Comparison of ENCODE assay signal across 16 cellular contexts in genomic region chr12:55624056-55624455, GRCh38. TPM values are rescaled to one million over a fixed set of nuclear protein-coding genes. Genes with fewer than 3 reads are reported as not detected.
DNase-seq lines count a peak whose midpoint lies in the region; ATAC-seq and TF ChIP-seq lines count a peak whose summit lies in the region.
"Had no signal": no experiment of that assay in that cellular context is flagged by ENCODE, and none has a peak within 500 bp of the region (broad histone marks: within the 10 kb centered on the region; RNA-seq: fewer than 3 reads in every experiment).

No MANE protein-coding gene starts in this region.

- H3K4me3 Mint-ChIP-seq in activated T-cell treated with anti-CD3 and anti-CD28 coated beads, Interleukin-2, amount 50 U/mL, for 72 hours = no peak overlapping the region
- H3K4me3 Mint-ChIP-seq: CD4-positive, alpha-beta T cell; H9; memory B cell had no signal

- no peak overlapping the region for H3K4me3 ChIP-seq in smooth muscle cell
- H3K4me3 ChIP-seq: adrenal gland, ovary, suprapubic skin had no signal

- H3F3A ChIP-seq in smooth muscle cell (ENCODE audit: low read depth) = no peaks in the 10 kb centered on the region

- DNase-seq in GM13977 (ENCODE audit: low spot score) (peak; percentile 43), smooth muscle cell (lab: John Stamatoyannopoulos, UW; ENCODE audit: unreplicated experiment) (no peak), NCI-H345 treated with DMSO at 0.1 percent for 48 hours (lab: John Stamatoyannopoulos, UW; ENCODE audit: unreplicated experiment) (no peak), NCI-H1417 (lab: John Stamatoyannopoulos, UW) (no peak)
- peak; percentile 44 to 70 for DNase-seq in activated T-cell treated with anti-CD3 and anti-CD28 coated beads, Interleukin-2, amount 50 U/mL, for 72 hours
- DNase-seq: adrenal gland; CD4-positive, alpha-beta T cell; effector memory CD4-positive, alpha-beta T cell; H9; ovary; SIG-M5 had no signal

- peaks cover 0 to 3% of the 10 kb centered on the region in 2 donors for H3K36me3 Mint-ChIP-seq in activated T-cell treated with anti-CD3 and anti-CD28 coated beads, Interleukin-2, amount 50 U/mL, for 72 hours (ENCODE audit: insufficient read depth in 2 of 2)
- H3K36me3 Mint-ChIP-seq: memory B cell had no signal

- no peak overlapping the region for H3K9ac ChIP-seq in smooth muscle cell (ENCODE audit: low read depth)

- H3K9me3 ChIP-seq in smooth muscle cell (replicated peaks; ENCODE audit: low read depth) = no peaks in the 10 kb centered on the region
- H3K9me3 ChIP-seq: adrenal gland, ovary, suprapubic skin had no signal

- H3K27ac Mint-ChIP-seq in activated T-cell treated with anti-CD3 and anti-CD28 coated beads, Interleukin-2, amount 50 U/mL, for 72 hours = no peak overlapping the region
- H3K27ac Mint-ChIP-seq: CD4-positive, alpha-beta T cell; H9; memory B cell had no signal

- no peaks in the 10 kb centered on the region for H3K4me1 ChIP-seq in smooth muscle cell (ENCODE audit: low read depth)
- H3K4me1 ChIP-seq: adrenal gland had no signal

- H3K79me2 ChIP-seq in smooth muscle cell (ENCODE audit: low read depth) = no peaks in the 10 kb centered on the region

- ATAC-seq in GM19025 (IDR thresholded peaks at IDR 0.05; ENCODE audit: low read depth, unreplicated experiment) (peak; percentile 71), HG03045 (IDR thresholded peaks at IDR 0.05; ENCODE audit: unreplicated experiment) (peak; percentile 56), GM18498 (IDR thresholded peaks at IDR 0.05; ENCODE audit: unreplicated experiment) (no peak)
- ATAC-seq in activated T-cell treated with anti-CD3 and anti-CD28 coated beads, Interleukin-2, amount 50 U/mL, for 72 hours (replicated peaks in 1 of 2) = peak; percentile 85 to 86

- TF ChIP-seq CTCF in GM13977 (IDR thresholded peaks at IDR 0.05; ENCODE audit: extremely low read depth, insufficient read depth, missing control alignments) = no peak
- TF ChIP-seq CTCF in smooth muscle cell (IDR thresholded peaks at IDR 0.05; ENCODE audit: borderline replicate concordance, insufficient read depth, poor library complexity, severe bottlenecking) = no peak

- H3K4me2 ChIP-seq in smooth muscle cell = no peak overlapping the region

- H2AFZ ChIP-seq in smooth muscle cell (ENCODE audit: low read depth) = no peak overlapping the region

- no peak overlapping the region for H3K27ac ChIP-seq in smooth muscle cell (ENCODE audit: low read depth)
- H3K27ac ChIP-seq: adrenal gland, ovary, suprapubic skin had no signal

- in situ Hi-C loops in GM13977 (cut with MboI; ENCODE audit: low pct_unique_long_range_greater_than_20kb, low sequenced_read_pairs, unreplicated experiment) = loop anchor here (10.0 kb wide), 1 partner anchor 429 kb away; no protein-coding TSS in a partner anchor

- H3K9me3 Mint-ChIP-seq in activated T-cell treated with anti-CD3 and anti-CD28 coated beads, Interleukin-2, amount 50 U/mL, for 72 hours = no peaks in the 10 kb centered on the region
- H3K9me3 Mint-ChIP-seq: CD4-positive, alpha-beta T cell; H9; memory B cell had no signal

- no peaks in the 10 kb centered on the region for H3K36me3 ChIP-seq in smooth muscle cell (ENCODE audit: low read depth)
- H3K36me3 ChIP-seq: adrenal gland, ovary, suprapubic skin had no signal

- peaks cover 11% of the 10 kb centered on the region for H3K27me3 ChIP-seq in smooth muscle cell (ENCODE audit: low read depth)
- H3K27me3 ChIP-seq: ovary had no signal

- no peaks in the 10 kb centered on the region for H4K20me1 ChIP-seq in smooth muscle cell (ENCODE audit: low read depth)

- H3K27me3 Mint-ChIP-seq in activated T-cell treated with anti-CD3 and anti-CD28 coated beads, Interleukin-2, amount 50 U/mL, for 72 hours (ENCODE audit: low read depth) = peaks cover 60% of the 10 kb centered on the region

- H3K4me1 Mint-ChIP-seq in activated T-cell treated with anti-CD3 and anti-CD28 coated beads, Interleukin-2, amount 50 U/mL, for 72 hours (ENCODE audit: low read depth) = peaks cover 40% of the 10 kb centered on the region

RNA-seq across cellular contexts. Expression of gene OR10P1, which starts 12.6 kb away (rescaled TPM):
- not detected for total RNA-seq in activated T-cell treated with anti-CD3 and anti-CD28 coated beads, Interleukin-2, amount 50 U/mL, for 72 hours
- not detected in 2 replicates for total RNA-seq in smooth muscle cell
- polyA plus RNA-seq in smooth muscle cell = not detected in 2 replicates
- total RNA-seq: adrenal gland; CD4-positive, alpha-beta T cell; H9; ovary; suprapubic skin had no signal
- polyA plus RNA-seq: adrenal gland, ovary had no signal

RNA-seq across cellular contexts. Expression of gene OR2AP1, which starts 51.8 kb away (rescaled TPM):
- not detected for total RNA-seq in activated T-cell treated with anti-CD3 and anti-CD28 coated beads, Interleukin-2, amount 50 U/mL, for 72 hours
- total RNA-seq in smooth muscle cell = not detected in 2 replicates
- not detected in 2 replicates for polyA plus RNA-seq in smooth muscle cell
- total RNA-seq: adrenal gland, H9, ovary, suprapubic skin had no signal
- polyA plus RNA-seq: adrenal gland, ovary had no signal

Comparison
In these comparisons a context has a peak if more than half of its experiments do, and no peak if none do; other contexts are left out.
1. DNase-seq: peak in GM13977 (single experiment) and activated T-cell treated with anti-CD3 and anti-CD28 coated beads, Interleukin-2, amount 50 U/mL, for 72 hours (2 of 2); none in smooth muscle cell (single experiment), NCI-H345 treated with DMSO at 0.1 percent for 48 hours (single experiment) and NCI-H1417 (0 of 3).